In genomic region chr19:10291554-10292205, GRCh38 we compare ENCODE assay signal across 8 cellular contexts. TPM values are rescaled to one million over a fixed set of nuclear protein-coding genes. Genes with fewer than 3 reads are reported as not detected.
A peak's percentile ranks its signal among the peaks of the same experiment; 100 is the strongest.
DNase-seq lines count a peak whose midpoint lies in the region; ATAC-seq and TF ChIP-seq lines count a peak whose summit lies in the region.

No MANE protein-coding gene starts in this region.

- ATAC-seq in psoas muscle, result peak in 3 of 4 donors; percentile 10 to 23 (median 12)

- H3K27ac ChIP-seq in Peyer's patch, result no peak overlapping the region
- H3K27ac ChIP-seq in esophagus squamous epithelium, result peak overlapping the region in 2 of 4 donors; percentile 36 to 52
- no peak overlapping the region for H3K27ac ChIP-seq in psoas muscle

- intact Hi-C loops in esophagus squamous epithelium (cut with DNase I), result no loop called here
- intact Hi-C loops in psoas muscle (cut with DNase I), result no loop called here

- H3K36me3 ChIP-seq in ES-I3 (ENCODE audit: insufficient read depth, low read length) (no peaks in the 10 kb centered on the region), Peyer's patch (no peaks in the 10 kb centered on the region), esophagus squamous epithelium (no peaks in the 10 kb centered on the region), psoas muscle (ENCODE audit: insufficient read depth in 1 of 2, low read depth in 1 of 2) (no peaks in the 10 kb centered on the region)

- TF ChIP-seq POLR2A in Peyer's patch (IDR thresholded peaks at IDR 0.05) (no peak), esophagus squamous epithelium (IDR thresholded peaks at IDR 0.05) (no peak)

- WGBS in esophagus squamous epithelium, 2 donors, result 0 to 2% methylated on average over 3 to 11 of the region's 49 CpGs
- WGBS in psoas muscle, 3 donors, result 1 to 2% (median 2%) methylated on average over 45 to 49 of the region's 49 CpGs

- H3K4me3 ChIP-seq in Peyer's patch (peak overlapping the region; percentile 29 to 49 (median 36)), esophagus squamous epithelium (peak overlapping the region; percentile 18 to 66 (median 41)), psoas muscle (peak overlapping the region; percentile 64)

- in situ Hi-C loops in KBM-7 (cut with MboI; ENCODE audit: low pct_unique_long_range_greater_than_20kb, low sequenced_read_pairs), result no loop called here

- TF ChIP-seq CTCF in Peyer's patch (IDR thresholded peaks at IDR 0.05), result no peak
- TF ChIP-seq CTCF in esophagus squamous epithelium (IDR thresholded peaks at IDR 0.05), result no peak
- TF ChIP-seq CTCF in psoas muscle (IDR thresholded peaks at IDR 0.05), result no peak

- H3K9me3 ChIP-seq in ES-I3 (ENCODE audit: control insufficient read depth, insufficient read depth, low read length), result no peaks in the 10 kb centered on the region
- no peaks in the 10 kb centered on the region for H3K9me3 ChIP-seq in Peyer's patch
- H3K9me3 ChIP-seq in esophagus squamous epithelium, result no peaks in the 10 kb centered on the region
- no peaks in the 10 kb centered on the region for H3K9me3 ChIP-seq in psoas muscle

- H3K4me1 ChIP-seq in ES-I3 (ENCODE audit: insufficient read depth, low read length), result no peaks in the 10 kb centered on the region; the same call in 1 of the 2 replicates
- H3K4me1 ChIP-seq in Peyer's patch, result peaks cover 0 to 91% (median 74%) of the 10 kb centered on the region in 4 donors
- peaks cover 64 to 100% (median 68%) of the 10 kb centered on the region in 3 donors for H3K4me1 ChIP-seq in esophagus squamous epithelium
- H3K4me1 ChIP-seq in psoas muscle, result peaks cover 43% of the 10 kb centered on the region

- DNase-seq in Peyer's patch (peak in 2 of 3 donors; percentile 49 to 50), esophagus squamous epithelium (lab: John Stamatoyannopoulos, UW) (no peak), psoas muscle (no peak), KBM-7 (no peak), CD1c-positive myeloid dendritic cell (ENCODE audit: extremely low spot score) (no peak), glomerular visceral epithelial cell (ENCODE audit: extremely low spot score) (no peak)
- DNase-seq in stimulated activated CD4-positive, alpha-beta T cell treated with anti-CD3 and anti-CD28 coated beads, Interleukin-4, amount 100 ng/mL, for 4 hours, result no peak

- H3K27me3 ChIP-seq in Peyer's patch (peaks cover 0 to 68% of the 10 kb centered on the region in 2 donors), esophagus squamous epithelium (peaks cover 27 to 100% (median 41%) of the 10 kb centered on the region in 4 donors), psoas muscle (ENCODE audit: insufficient read depth in 3 of 3, low read length in 2 of 3) (peaks cover 0 to 100% (median 66%) of the 10 kb centered on the region in 3 donors)

- H3K9ac ChIP-seq in ES-I3 (ENCODE audit: low read depth, low read length), result peak overlapping the region; percentile 59; the same call in 1 of the 2 replicates

RNA-seq across cellular contexts. Expression of gene ICAM5, which starts 1.9 kb away (rescaled TPM):
- total RNA-seq in Peyer's patch, result under 1 TPM in 1 of 4 donors, not detected in 3; 0.27 TPM
- 1 to 10 TPM in 2 of 4 donors, under 1 TPM in 1, not detected in 1; 0.12 to 1.6 (median 1.3) TPM for total RNA-seq in esophagus squamous epithelium
- under 1 TPM in 2 of 4 donors, not detected in 2; 0.13 to 0.22 TPM for total RNA-seq in psoas muscle
- polyA plus RNA-seq in psoas muscle, result under 1 TPM in 2 of 3 donors, not detected in 1; 0.04 TPM

RNA-seq across cellular contexts. Expression of gene ICAM4, which starts 4.9 kb away (rescaled TPM):
- total RNA-seq in Peyer's patch, result not detected
- under 1 TPM in 2 of 4 donors, not detected in 2; 0.29 to 0.76 TPM for total RNA-seq in esophagus squamous epithelium
- total RNA-seq in psoas muscle, result under 1 TPM in 1 of 4 donors, not detected in 3; 0.47 TPM
- polyA plus RNA-seq in psoas muscle, result under 1 TPM in 2 of 3 donors, not detected in 1; 0.04 to 0.18 TPM

RNA-seq across cellular contexts. Expression of gene ZGLP1, which starts 17.9 kb away (rescaled TPM):
- 10 to 100 TPM in 1 of 4 donors, 1 to 10 TPM in 1, not detected in 2; 2.1 to 10.7 TPM for total RNA-seq in Peyer's patch
- 1 to 10 TPM in 2 of 4 donors, under 1 TPM in 2; 0.79 to 1.5 (median 1.2) TPM for total RNA-seq in esophagus squamous epithelium
- total RNA-seq in psoas muscle, result 1 to 10 TPM in 1 of 4 donors, under 1 TPM in 2, not detected in 1; 0.59 to 2.9 (median 0.69) TPM
- polyA plus RNA-seq in psoas muscle, result 1 to 10 TPM in 1 of 3 donors, under 1 TPM in 2; 0.69 to 1.6 (median 1.00) TPM

RNA-seq across cellular contexts. Expression of gene ICAM1, which starts 20.8 kb away (rescaled TPM):
- total RNA-seq in Peyer's patch (10 to 100 TPM in 2 of 4 donors, 1 to 10 TPM in 2; 2.6 to 62.7 (median 12.7) TPM), esophagus squamous epithelium (10 to 100 TPM in 1 of 4 donors, 1 to 10 TPM in 3; 5.4 to 26.4 (median 7.7) TPM), psoas muscle (1 to 10 TPM; 3.7 to 8.0 (median 6.9) TPM)
- 1 to 10 TPM; 2.7 to 7.5 (median 3.3) TPM for polyA plus RNA-seq in psoas muscle

RNA-seq across cellular contexts. Expression of gene FDX2, which starts 24.1 kb away (rescaled TPM):
- total RNA-seq in Peyer's patch (10 to 100 TPM in 3 of 4 donors, 1 to 10 TPM in 1; 8.3 to 22.2 (median 12.5) TPM), esophagus squamous epithelium (10 to 100 TPM in 2 of 4 donors, 1 to 10 TPM in 2; 8.0 to 20.7 (median 12.3) TPM), psoas muscle (10 to 100 TPM; 16.0 to 21.8 (median 18.3) TPM)
- 10 to 100 TPM; 30.7 to 52.5 (median 39.6) TPM for polyA plus RNA-seq in psoas muscle

Comparison
In these comparisons a context has a peak if more than half of its experiments do, and no peak if none do; other contexts are left out.
1. DNase-seq: peak in Peyer's patch (2 of 3); none in esophagus squamous epithelium (single experiment), psoas muscle (0 of 2), stimulated activated CD4-positive, alpha-beta T cell treated with anti-CD3 and anti-CD28 coated beads, Interleukin-4, amount 100 ng/mL, for 4 hours (0 of 2), KBM-7 (single experiment), CD1c-positive myeloid dendritic cell (single experiment) and glomerular visceral epithelial cell (single experiment).
2. Peak in every context shown above with its lines, with median percentiles within 50 percentile points of each other: H3K4me3 ChIP-seq.